Comparison of ENCODE assay signal across 1 cellular context in genomic region chr22:22069450-22070370, GRCh38.
TF ChIP-seq lines count a peak whose summit lies in the region.

No MANE protein-coding gene starts in this region.

TF ChIP-seq in K562, 482 proteins besides CTCF, POLR2A, EP300 and RAD21 (continued from another document and continues in another):
- TF ChIP-seq HINFP (tag; conservative IDR thresholded peaks at IDR 0.05; ENCODE audit: low read depth) (no peak), MYNN (IDR thresholded peaks at IDR 0.05) (no peak), MYNN (CRISPR knock-in tag; IDR thresholded peaks at IDR 0.05) (no peak), ZNF197 (CRISPR knock-in tag; IDR thresholded peaks at IDR 0.05; ENCODE audit: low read depth) (no peak), ZBTB11 (CRISPR knock-in tag; IDR thresholded peaks at IDR 0.05) (no peak), XRCC3 (IDR thresholded peaks at IDR 0.05) (no peak), SMARCB1 (IDR thresholded peaks at IDR 0.05; ENCODE audit: insufficient read length, low read depth) (no peak), ZNF282 (CRISPR knock-in tag; IDR thresholded peaks at IDR 0.05) (no peak), SRSF7 (optimal IDR thresholded peaks at IDR 0.05; ENCODE audit: low read depth, low read length) (no peak), GTF2F1 (IDR thresholded peaks at IDR 0.05; ENCODE audit: low read depth, low read length) (no peak), GABPB2 (CRISPR knock-in tag; conservative IDR thresholded peaks at IDR 0.05) (no peak), ZNF133 (CRISPR knock-in tag; IDR thresholded peaks at IDR 0.05) (no peak), MAZ (CRISPR knock-in tag; conservative IDR thresholded peaks at IDR 0.05 in 1 of 2, IDR thresholded peaks at IDR 0.05 in 1 of 2) (peak in 1 of 2 experiments; percentile 64; a peak in 2 of 4 replicates), RCOR1 (IDR thresholded peaks at IDR 0.05; ENCODE audit: borderline replicate concordance in 1 of 2, low read depth in 2 of 2, low read length in 2 of 2) (peak in 1 of 2 experiments; percentile 25; a peak in 1 of 4 replicates), HMBOX1 (IDR thresholded peaks at IDR 0.05) (0 out of 2 replicates have a peak, but pooled peaks have one; percentile 39), LCOR (CRISPR knock-in tag; IDR thresholded peaks at IDR 0.05) (no peak), TEAD4 (IDR thresholded peaks at IDR 0.05; ENCODE audit: low read length) (no peak), TEAD4 (CRISPR knock-in tag; IDR thresholded peaks at IDR 0.05; ENCODE audit: borderline replicate concordance) (no peak), HIVEP1 (CRISPR knock-in tag; IDR thresholded peaks at IDR 0.05) (no peak), ZNF232 (CRISPR knock-in tag; IDR thresholded peaks at IDR 0.05) (peak; percentile 47; the same call in 1 of the 2 replicates), ZNF511 (CRISPR knock-in tag; IDR thresholded peaks at IDR 0.05) (0 out of 2 replicates have a peak, but pooled peaks have one; percentile 14), ZNF57 (CRISPR knock-in tag; IDR thresholded peaks at IDR 0.05) (no peak), ARID4B (CRISPR knock-in tag; IDR thresholded peaks at IDR 0.05) (peak; percentile 41; the same call in 1 of the 2 replicates), ELK3 (CRISPR knock-in tag; IDR thresholded peaks at IDR 0.05) (no peak), SMARCA5 (IDR thresholded peaks at IDR 0.05) (no peak), ZBTB7A (IDR thresholded peaks at IDR 0.05; ENCODE audit: borderline replicate concordance, control insufficient read depth, low read depth, low read length) (0 out of 2 replicates have a peak, but pooled peaks have one; percentile 16), ZNF311 (CRISPR knock-in tag; IDR thresholded peaks at IDR 0.05) (no peak), BRCA1 (IDR thresholded peaks at IDR 0.05) (no peak), BRCA1 (CRISPR knock-in tag; IDR thresholded peaks at IDR 0.05) (no peak), SOX6 (IDR thresholded peaks at IDR 0.05) (no peak), ZNF589 (CRISPR knock-in tag; IDR thresholded peaks at IDR 0.05; ENCODE audit: low read depth) (no peak), ZC3H11A (IDR thresholded peaks at IDR 0.05; ENCODE audit: low read depth, low read length) (no peak; the same call in 1 of the 2 replicates), CCAR2 (IDR thresholded peaks at IDR 0.05; ENCODE audit: low read depth, low read length) (no peak), NR2C1 (IDR thresholded peaks at IDR 0.05) (no peak), NR2C1 (tag; IDR thresholded peaks at IDR 0.05) (no peak), NEUROD1 (IDR thresholded peaks at IDR 0.05; ENCODE audit: borderline replicate concordance, low read depth, low read length, partially characterized antibody) (no peak), MAX (CRISPR knock-in tag; IDR thresholded peaks at IDR 0.05) (0 out of 2 replicates have a peak, but pooled peaks have one; percentile 28), TAF15 (IDR thresholded peaks at IDR 0.05; ENCODE audit: low read depth, low read length) (no peak), ADNP (tag; IDR thresholded peaks at IDR 0.05) (no peak), ZBTB49 (CRISPR knock-in tag; IDR thresholded peaks at IDR 0.05; ENCODE audit: borderline replicate concordance) (no peak), HDAC6 (IDR thresholded peaks at IDR 0.05; ENCODE audit: low read depth, low read length) (no peak), SMARCA4 (IDR thresholded peaks at IDR 0.05) (no peak), NFRKB (IDR thresholded peaks at IDR 0.05; ENCODE audit: low read depth) (no peak), ATF4 (CRISPR knock-in tag; IDR thresholded peaks at IDR 0.05) (no peak), FOXK1 (CRISPR knock-in tag; IDR thresholded peaks at IDR 0.05; ENCODE audit: borderline replicate concordance) (peak; percentile 87; the same call in 1 of the 2 replicates), RBM22 (IDR thresholded peaks at IDR 0.05; ENCODE audit: low read depth, low read length, poor library complexity, severe bottlenecking) (no peak), PHF20 (IDR thresholded peaks at IDR 0.05; ENCODE audit: partially characterized antibody) (no peak), FOS (IDR thresholded peaks at IDR 0.05; ENCODE audit: extremely low read depth, insufficient read length) (no peak), ZC3H8 (IDR thresholded peaks at IDR 0.05) (no peak), BMI1 (IDR thresholded peaks at IDR 0.05; ENCODE audit: low read length) (no peak), NCOA1 (IDR thresholded peaks at IDR 0.05; ENCODE audit: low read depth) (no peak), ZKSCAN1 (IDR thresholded peaks at IDR 0.05; ENCODE audit: low read depth, low read length) (no peak), NCOA6 (IDR thresholded peaks at IDR 0.05) (no peak), RBFOX2 (IDR thresholded peaks at IDR 0.05; ENCODE audit: low read depth, low read length) (no peak), HOXB6 (CRISPR knock-in tag; IDR thresholded peaks at IDR 0.05; ENCODE audit: borderline replicate concordance) (no peak), SIN3B (IDR thresholded peaks at IDR 0.05; ENCODE audit: low read depth) (no peak), ZNF445 (CRISPR knock-in tag; IDR thresholded peaks at IDR 0.05; ENCODE audit: low read depth) (no peak), FOXA3 (CRISPR knock-in tag; conservative IDR thresholded peaks at IDR 0.05 in 1 of 2, IDR thresholded peaks at IDR 0.05 in 1 of 2) (peak in 1 of 2 experiments; percentile 77; a peak in 1 of 4 replicates), STAT5A (IDR thresholded peaks at IDR 0.05; ENCODE audit: borderline replicate concordance, low read length) (no peak), E2F3 (CRISPR knock-in tag; IDR thresholded peaks at IDR 0.05) (no peak)
